ENCODE assay signal across 8 cellular contexts in the genomic region with DNA sequence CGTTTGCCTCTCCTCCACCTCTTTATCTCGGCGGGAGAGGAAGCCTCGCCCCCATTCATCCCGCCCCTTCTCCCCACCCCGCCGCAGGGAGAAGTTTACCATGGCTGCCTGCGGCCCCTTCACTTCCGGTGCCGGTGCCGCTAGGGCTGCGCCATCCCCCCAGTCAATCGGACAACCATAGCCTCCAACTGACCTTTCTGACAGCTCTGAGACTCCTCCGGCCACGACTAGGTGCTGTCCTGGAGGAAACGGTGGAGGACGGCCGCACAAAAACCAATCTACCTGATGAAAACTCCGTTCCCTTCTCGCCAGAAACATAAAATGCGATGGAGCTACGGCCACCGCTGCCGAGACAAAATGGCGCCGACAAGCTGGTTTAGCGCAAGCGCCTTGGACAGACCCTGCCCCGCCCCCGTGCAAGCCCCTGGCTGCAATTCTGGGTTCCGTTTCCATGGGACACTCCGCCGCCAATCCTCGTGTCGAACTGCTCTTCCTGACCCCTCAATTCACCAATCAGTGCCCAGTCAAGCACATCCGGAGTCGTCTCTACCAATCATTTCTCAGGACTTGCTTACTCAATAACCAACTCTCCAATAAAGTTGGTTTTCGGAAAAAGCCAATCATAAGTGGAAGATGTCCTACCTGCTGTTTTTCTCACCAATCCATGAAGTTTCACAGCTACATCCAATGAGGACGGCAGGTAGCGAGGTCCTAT. TPM values are rescaled to one million over a fixed set of nuclear protein-coding genes. Genes with fewer than 3 reads are reported as not detected.
DNase-seq lines count a peak whose midpoint lies in the region; ATAC-seq, FAIRE-seq and TF ChIP-seq lines count a peak whose summit lies in the region.

No MANE protein-coding gene starts in this region.

- H3K4me1 ChIP-seq in prostate gland (replicated peaks) = no peaks in the 10 kb centered on the region

- peak overlapping the region; percentile 97 for H3K27ac ChIP-seq in prostate gland

- under 1% methylated on average over 40 of the region's 40 CpGs for WGBS in prostate gland

- ATAC-seq in HG02840 (IDR thresholded peaks at IDR 0.05; ENCODE audit: low FRiP score, unreplicated experiment) (peak; percentile 87), left ventricle myocardium superior (peak; percentile 95)

- TF ChIP-seq POLR2A in GM12892 (IDR thresholded peaks at IDR 0.05; ENCODE audit: low read depth, low read length) = peak; percentile 85
- TF ChIP-seq POLR2A in prostate gland (IDR thresholded peaks at IDR 0.05) = peak; percentile 53

- no peaks in the 10 kb centered on the region for H3K9me3 ChIP-seq in prostate gland

- no peaks in the 10 kb centered on the region for H3K36me3 ChIP-seq in prostate gland

- peak in 2 of 4 experiments; percentile 8 to 35 for TF ChIP-seq CTCF in prostate gland (IDR thresholded peaks at IDR 0.05)

- H3K4me3 ChIP-seq in prostate gland = peak overlapping the region; percentile 82 to 97

- no peaks in the 10 kb centered on the region for H3K27me3 ChIP-seq in prostate gland (replicated peaks; ENCODE audit: insufficient read depth)

- DNase-seq in GM12892 (ENCODE audit: insufficient read length) (peak; percentile 82), NCI-H1436 treated with DMSO at 0.1 percent for 48 hours (lab: John Stamatoyannopoulos, UW) (peak; percentile 99), T follicular helper cell (ENCODE audit: low read depth) (peak; percentile 98), amygdala (lab: John Stamatoyannopoulos, UW) (peak; percentile 87 to 100 (median 98)), left ventricle myocardium superior (peak; percentile 98), prostate gland (ENCODE audit: low spot score) (peak; percentile 99), urothelium cell line (ENCODE audit: low spot score) (peak; percentile 100)

- peak; percentile 98 for FAIRE-seq in GM12892 (lab: Jason Lieb, UNC)
- peak; percentile 97 for FAIRE-seq in urothelium cell line (lab: Jason Lieb, UNC)

- intact Hi-C loops in left ventricle myocardium superior (cut with micrococcal nuclease) (loop anchor here (10.0 kb wide), 1 partner anchor 53 kb away; a partner anchor contains a TSS), prostate gland (cut with DNase I) (loop anchor here (5.0 kb wide), 1 partner anchor 51 kb away; no protein-coding TSS in a partner anchor)

RNA-seq across cellular contexts. Expression of a gene that starts 0.4 kb away (rescaled TPM):
- 12.7 TPM for polyA plus RNA-seq in GM12892 (2012; ENCODE audit: missing spikeins)
- 16.4 TPM for total RNA-seq in left ventricle myocardium superior
- 10 to 100 TPM; 10.0 to 14.8 TPM for total RNA-seq in prostate gland

RNA-seq across cellular contexts. Expression of a gene that starts 53.3 kb away (rescaled TPM):
- 221 TPM for polyA plus RNA-seq in GM12892 (2012; ENCODE audit: missing spikeins)
- total RNA-seq in left ventricle myocardium superior (163 TPM), prostate gland (10 to 100 TPM; 76.8 to 93.7 TPM)

Comparison
In these comparisons a context has a peak if more than half of its experiments do, and no peak if none do; other contexts are left out.
1. Peak in every context shown above with its lines: DNase-seq, ATAC-seq, H3K4me3 ChIP-seq and H3K27ac ChIP-seq.